16 cellular contexts compared by ENCODE assay signal in the genomic region with DNA sequence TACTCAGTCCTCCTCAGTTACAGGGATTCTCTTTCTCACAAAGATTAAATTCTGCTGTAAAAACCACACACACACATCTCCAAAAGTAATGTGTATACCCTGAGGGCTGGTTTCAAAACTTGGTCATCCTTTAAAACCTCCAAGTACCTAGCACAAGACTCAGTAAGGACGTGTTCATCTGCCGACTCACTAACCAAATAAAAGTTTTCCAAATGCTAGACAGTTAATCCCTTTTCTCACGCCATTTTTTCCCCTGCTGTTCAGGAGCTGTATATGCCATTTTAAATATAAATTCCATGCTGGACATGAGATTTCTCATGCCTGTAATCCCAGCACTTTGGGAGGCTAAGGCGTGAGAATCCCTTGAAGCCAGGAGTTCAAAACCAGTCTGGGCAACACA. TPM values are rescaled to one million over a fixed set of nuclear protein-coding genes. Genes with fewer than 3 reads are reported as not detected.
DNase-seq lines count a peak whose midpoint lies in the region; TF ChIP-seq lines count a peak whose summit lies in the region.
"Had no signal": no experiment of that assay in that cellular context is flagged by ENCODE, and none has a peak within 500 bp of the region (broad histone marks: within the 10 kb centered on the region; RNA-seq: fewer than 3 reads in every experiment).

No MANE protein-coding gene starts in this region.

- CTCF ChIA-PET in AG04450 (lab: Charles Lee): no interaction called here

- H3K27me3 ChIP-seq in AG04450 (ENCODE audit: control insufficient read depth, insufficient read depth, low read length): no peaks in the 10 kb centered on the region
- H3K27me3 ChIP-seq: ovary had no signal

- no peaks in the 10 kb centered on the region for H3K9me3 ChIP-seq in AG04450 (ENCODE audit: control insufficient read depth, insufficient read depth, low read length)
- H3K9me3 ChIP-seq: ovary had no signal

- no peak overlapping the region for H3K27ac ChIP-seq in AG04450 (ENCODE audit: low read depth, low read length)
- H3K27ac ChIP-seq: KMS-11, ovary had no signal

- TF ChIP-seq CTCF in AG04450 (IDR thresholded peaks at IDR 0.05; ENCODE audit: low read depth, low read length) (0 out of 2 replicates have a peak, but pooled peaks have one; percentile 6), foreskin fibroblast (IDR thresholded peaks at IDR 0.05; ENCODE audit: low read depth, low read length) (no peak), GM13977 (IDR thresholded peaks at IDR 0.05; ENCODE audit: extremely low read depth, insufficient read depth, missing control alignments) (no peak)

- no peak for DNase-seq in AG04450 (ENCODE audit: low read depth, low spot score)
- peak; percentile 63 for DNase-seq in H4 (ENCODE audit: low spot score)
- peak; percentile 81 for DNase-seq in SK-MEL-5 (ENCODE audit: low read depth, low spot score)
- DNase-seq in foreskin fibroblast: peak; percentile 69 to 83
- no peak for DNase-seq in activated effector memory CD4-positive, alpha-beta T cell treated with Interleukin-2 at 50 U/mL for 16 hours
- DNase-seq in NCI-H2081 treated with DMSO at 0.1 percent for 48 hours (lab: John Stamatoyannopoulos, UW): no peak
- DNase-seq in hypothalamus (lab: John Stamatoyannopoulos, UW): no peak
- DNase-seq in GM13977 (ENCODE audit: low spot score): no peak
- DNase-seq: activated CD8-positive, alpha-beta memory T cell treated with anti-CD3 and anti-CD28 coated beads for 24 hours; activated naive CD4-positive, alpha-beta T cell treated with anti-CD3 and anti-CD28 coated beads for 36 hours; CD4-positive, alpha-beta T cell; NCI-H2171 treated with DMSO at 0.1 percent for 48 hours; ovary; RPMI8226; T1000 had no signal

- POLR2A ChIA-PET in AG04450 (lab: Yijun Ruan, JAX): no interaction called here

- H3K4me3 ChIP-seq in AG04450 (ENCODE audit: low read depth, low read length) (no peak overlapping the region), foreskin fibroblast (ENCODE audit: low read depth in 1 of 2, low read length in 2 of 2) (no peak overlapping the region)
- H3K4me3 ChIP-seq: ovary had no signal

- in situ Hi-C loops in SK-MEL-5 (cut with HindIII; ENCODE audit: low pct_unique_long_range_greater_than_20kb, low sequenced_read_pairs) (no loop called here), GM13977 (cut with MboI; ENCODE audit: low pct_unique_long_range_greater_than_20kb, low sequenced_read_pairs, unreplicated experiment) (no loop called here)

RNA-seq across cellular contexts. Expression of a gene that starts 3.9 kb away (rescaled TPM):
- polyA plus RNA-seq in AG04450 (2011; rRNA removed): 151 and 202 TPM in 2 replicates
- polyA minus RNA-seq in AG04450 (2011; rRNA and poly(A)+ RNA removed): 59.8 and 63.6 TPM in 2 replicates
- total RNA-seq in H4 (2014; rRNA removed; shearing (Covaris generic)): 44.2 and 46.4 TPM in 2 replicates
- 480 and 515 TPM in 2 replicates for total RNA-seq in SK-MEL-5 (2014; rRNA removed; shearing (Covaris generic))
- polyA plus RNA-seq in SK-MEL-5 (2015; cell fraction: cytosol; rRNA removed): 235 and 261 TPM in 2 replicates
- 8,783 and 10,421 TPM in 2 replicates for polyA plus RNA-seq in SK-MEL-5 (2015; cell fraction: nucleus; rRNA removed)

RNA-seq across cellular contexts. Expression of a gene that starts 35.9 kb away (rescaled TPM):
- polyA plus RNA-seq in AG04450 (2011; rRNA removed): 45.7 and 62.5 TPM in 2 replicates
- 24.4 and 36.0 TPM in 2 replicates for polyA minus RNA-seq in AG04450 (2011; rRNA and poly(A)+ RNA removed)
- total RNA-seq in H4 (2014; rRNA removed; shearing (Covaris generic)): 41.1 and 47.0 TPM in 2 replicates
- total RNA-seq in SK-MEL-5 (2014; rRNA removed; shearing (Covaris generic)): 43.4 and 48.3 TPM in 2 replicates
- 27.7 and 34.7 TPM in 2 replicates for polyA plus RNA-seq in SK-MEL-5 (2015; cell fraction: cytosol; rRNA removed)
- 150 and 167 TPM in 2 replicates for polyA plus RNA-seq in SK-MEL-5 (2015; cell fraction: nucleus; rRNA removed)

Comparison
In these comparisons a context has a peak if more than half of its experiments do, and no peak if none do; other contexts are left out.
1. DNase-seq: peak in H4 (single experiment), SK-MEL-5 (single experiment) and foreskin fibroblast (2 of 2); none in AG04450 (single experiment), activated effector memory CD4-positive, alpha-beta T cell treated with Interleukin-2 at 50 U/mL for 16 hours (single experiment), NCI-H2081 treated with DMSO at 0.1 percent for 48 hours (single experiment), hypothalamus (0 of 51) and GM13977 (single experiment).
2. RNA of a gene that starts 3.9 kb away (total RNA-seq): 480 to 515 TPM in SK-MEL-5; 44.2 to 46.4 TPM in H4; every median in the first group is over 10 times any median in the second.